Comparison of ENCODE assay signal across 8 cellular contexts in genomic region chr20:21503345-21503744, GRCh38. TPM values are rescaled to one million over a fixed set of nuclear protein-coding genes. Genes with fewer than 3 reads are reported as not detected.
DNase-seq lines count a peak whose midpoint lies in the region; ATAC-seq and TF ChIP-seq lines count a peak whose summit lies in the region.

No MANE protein-coding gene starts in this region.

- peak; percentile 81 for ATAC-seq in GM21526 (IDR thresholded peaks at IDR 0.05; ENCODE audit: low FRiP score, unreplicated experiment)
- peak; percentile 89 for ATAC-seq in HG03521 (IDR thresholded peaks at IDR 0.05; ENCODE audit: unreplicated experiment)

- H3K27me3 Mint-ChIP-seq in activated CD4-positive, alpha-beta T cell treated with anti-CD3 and anti-CD28 coated beads, Interleukin-2, amount 10 ng/mL, durations not matched to agents 24 days and 14 days = peaks cover 36% of the 10 kb centered on the region

- H3K4me1 Mint-ChIP-seq in activated CD4-positive, alpha-beta T cell treated with anti-CD3 and anti-CD28 coated beads, Interleukin-2, amount 10 ng/mL, durations not matched to agents 24 days and 14 days = peaks cover 11% of the 10 kb centered on the region

- intact Hi-C loops in activated CD4-positive, alpha-beta T cell treated with anti-CD3 and anti-CD28 coated beads, Interleukin-2, amount 10 ng/mL, durations not matched to agents 24 days and 14 days (cut with micrococcal nuclease) = no loop called here

- no peak overlapping the region for H3K4me3 Mint-ChIP-seq in activated CD4-positive, alpha-beta T cell treated with anti-CD3 and anti-CD28 coated beads, Interleukin-2, amount 10 ng/mL, durations not matched to agents 24 days and 14 days

- no peaks in the 10 kb centered on the region for H3K9me3 Mint-ChIP-seq in activated CD4-positive, alpha-beta T cell treated with anti-CD3 and anti-CD28 coated beads, Interleukin-2, amount 10 ng/mL, durations not matched to agents 24 days and 14 days

- DNase-seq in GM13977 (ENCODE audit: low spot score) (peak; percentile 82), epithelial cell of prostate (ENCODE audit: low read depth, low spot score) (peak; percentile 39), germinal center (ENCODE audit: low spot score) (no peak), NCI-H1417 (lab: John Stamatoyannopoulos, UW) (no peak)
- DNase-seq in activated effector memory CD4-positive, alpha-beta T cell treated with anti-CD3 and anti-CD28 coated beads, Interleukin-2, amount 50 U/mL, for 16 hours = no peak
- DNase-seq in activated CD4-positive, alpha-beta T cell treated with anti-CD3 and anti-CD28 coated beads, Interleukin-2, amount 10 ng/mL, durations not matched to agents 24 days and 14 days = no peak

- H3K27ac Mint-ChIP-seq in activated CD4-positive, alpha-beta T cell treated with anti-CD3 and anti-CD28 coated beads, Interleukin-2, amount 10 ng/mL, durations not matched to agents 24 days and 14 days = no peak overlapping the region

- no peak overlapping the region for H3K27ac ChIP-seq in epithelial cell of prostate

- in situ Hi-C loops in GM13977 (cut with MboI; ENCODE audit: low pct_unique_long_range_greater_than_20kb, low sequenced_read_pairs, unreplicated experiment) = loop anchor here (5.0 to 25.0 kb wide), 4 partner anchors 271 to 1141 kb away; partner anchors contain the start of genes INSM1 and LINC00237

- H3K36me3 Mint-ChIP-seq in activated CD4-positive, alpha-beta T cell treated with anti-CD3 and anti-CD28 coated beads, Interleukin-2, amount 10 ng/mL, durations not matched to agents 24 days and 14 days (ENCODE audit: low read depth) = peaks cover 3% of the 10 kb centered on the region

- TF ChIP-seq CTCF in GM13977 (IDR thresholded peaks at IDR 0.05; ENCODE audit: extremely low read depth, insufficient read depth, missing control alignments) = no peak

RNA-seq across cellular contexts. Expression of gene NKX2-2, which starts 10.5 kb away (rescaled TPM):
- not detected in 2 replicates for total RNA-seq in activated CD4-positive, alpha-beta T cell treated with anti-CD3 and anti-CD28 coated beads, Interleukin-2, amount 10 ng/mL, durations not matched to agents 24 days and 14 days

Comparison
In these comparisons a context has a peak if more than half of its experiments do, and no peak if none do; other contexts are left out.
1. DNase-seq: peak in GM13977 (single experiment) and epithelial cell of prostate (single experiment); none in activated effector memory CD4-positive, alpha-beta T cell treated with anti-CD3 and anti-CD28 coated beads, Interleukin-2, amount 50 U/mL, for 16 hours (single experiment), germinal center (single experiment), NCI-H1417 (0 of 3) and activated CD4-positive, alpha-beta T cell treated with anti-CD3 and anti-CD28 coated beads, Interleukin-2, amount 10 ng/mL, durations not matched to agents 24 days and 14 days (single experiment).